In genomic region chr11:102733232-102733875, GRCh38 we compare ENCODE assay signal across 8 cellular contexts. TPM values are rescaled to one million over a fixed set of nuclear protein-coding genes. Genes with fewer than 3 reads are reported as not detected.
DNase-seq lines count a peak whose midpoint lies in the region; ATAC-seq and TF ChIP-seq lines count a peak whose summit lies in the region.

No MANE protein-coding gene starts in this region.

- TF ChIP-seq CTCF in Caco-2 (IDR thresholded peaks at IDR 0.05; ENCODE audit: insufficient read depth in 1 of 2, low read depth in 1 of 2, low read length in 1 of 2, severe bottlenecking in 1 of 2, unreplicated experiment in 1 of 2) (peak; percentile 99), gastroesophageal sphincter (IDR thresholded peaks at IDR 0.05) (peak in 1 of 4 experiments; percentile 37)

- no peak overlapping the region for H3K4me3 Mint-ChIP-seq in Caco-2 (ENCODE audit: unreplicated experiment)
- no peak overlapping the region for H3K4me3 Mint-ChIP-seq in activated CD8-positive, alpha-beta T cell treated with anti-CD3 and anti-CD28 coated beads, Interleukin-2, amount 10 ng/mL, durations not matched to agents 7 days and 5 days

- H3K36me3 ChIP-seq in Caco-2 (ENCODE audit: control insufficient read depth, insufficient read depth, low read length) = no peaks in the 10 kb centered on the region
- no peaks in the 10 kb centered on the region for H3K36me3 ChIP-seq in gastroesophageal sphincter

- intact Hi-C loops in Caco-2 (cut with micrococcal nuclease; ENCODE audit: unreplicated experiment) (loop anchor here (1.0 to 5.0 kb wide), 7 partner anchors 31 to 321 kb away; partner anchors contain the start of gene MMP10), head of caudate nucleus (cut with DNase I) (no loop called here)

- no peak overlapping the region for H3K27ac ChIP-seq in gastroesophageal sphincter

- H3K9me3 ChIP-seq in Caco-2 (no peaks in the 10 kb centered on the region), gastroesophageal sphincter (no peaks in the 10 kb centered on the region)

- no peak for TF ChIP-seq EP300 in gastroesophageal sphincter (IDR thresholded peaks at IDR 0.05)

- no peaks in the 10 kb centered on the region for H3K4me1 Mint-ChIP-seq in Caco-2 (ENCODE audit: low read depth, unreplicated experiment)
- H3K4me1 Mint-ChIP-seq in activated CD8-positive, alpha-beta T cell treated with anti-CD3 and anti-CD28 coated beads, Interleukin-2, amount 10 ng/mL, durations not matched to agents 7 days and 5 days (ENCODE audit: low read depth) = no peaks in the 10 kb centered on the region

- peaks cover 3% of the 10 kb centered on the region for H3K9me3 Mint-ChIP-seq in Caco-2 (ENCODE audit: unreplicated experiment)
- H3K9me3 Mint-ChIP-seq in activated CD8-positive, alpha-beta T cell treated with anti-CD3 and anti-CD28 coated beads, Interleukin-2, amount 10 ng/mL, durations not matched to agents 7 days and 5 days (ENCODE audit: insufficient read depth) = no peaks in the 10 kb centered on the region

- no peaks in the 10 kb centered on the region for H3K4me1 ChIP-seq in Caco-2
- H3K4me1 ChIP-seq in gastroesophageal sphincter = no peaks in the 10 kb centered on the region

- TF ChIP-seq POLR2A in gastroesophageal sphincter (IDR thresholded peaks at IDR 0.05) = no peak

- H3K27me3 ChIP-seq in Caco-2 (replicated peaks; ENCODE audit: control insufficient read depth, insufficient read depth, low read length) = no peaks in the 10 kb centered on the region
- no peaks in the 10 kb centered on the region for H3K27me3 ChIP-seq in gastroesophageal sphincter

- H3K36me3 Mint-ChIP-seq in Caco-2 (ENCODE audit: insufficient read depth, unreplicated experiment) = no peaks in the 10 kb centered on the region
- no peaks in the 10 kb centered on the region for H3K36me3 Mint-ChIP-seq in activated CD8-positive, alpha-beta T cell treated with anti-CD3 and anti-CD28 coated beads, Interleukin-2, amount 10 ng/mL, durations not matched to agents 7 days and 5 days (ENCODE audit: low read depth)

- 60 to 70% methylated on average over 7 to 8 of the region's 8 CpGs for WGBS in gastroesophageal sphincter (ENCODE audit: low coverage in 1 of 2), 2 donors

- CTCF ChIA-PET in Caco-2 (lab: Charles Lee) = interaction anchor here (1.0 to 2.4 kb wide), 3 partner anchors 46 to 181 kb away, joined by 3 to 13 read pairs (median 5); partner anchors contain the start of gene MMP10
- CTCF ChIA-PET in activated CD8-positive, alpha-beta T cell treated with anti-CD3 and anti-CD28 coated beads, Interleukin-2, amount 10 ng/mL, durations not matched to agents 7 days and 5 days (lab: Charles Lee) = interaction anchor here (0.8 to 2.5 kb wide), 5 partner anchors 47 to 303 kb away, joined by 3 to 9 read pairs (median 3); partner anchors contain the start of gene MMP10

- POLR2A ChIA-PET in Caco-2 (lab: Charles Lee) = no interaction called here
- POLR2A ChIA-PET in activated CD8-positive, alpha-beta T cell treated with anti-CD3 and anti-CD28 coated beads, Interleukin-2, amount 10 ng/mL, durations not matched to agents 7 days and 5 days (lab: Charles Lee) = no interaction called here

- H3K27me3 Mint-ChIP-seq in Caco-2 (ENCODE audit: insufficient read depth, unreplicated experiment) = peaks cover 2% of the 10 kb centered on the region
- peaks cover 16% of the 10 kb centered on the region for H3K27me3 Mint-ChIP-seq in activated CD8-positive, alpha-beta T cell treated with anti-CD3 and anti-CD28 coated beads, Interleukin-2, amount 10 ng/mL, durations not matched to agents 7 days and 5 days (ENCODE audit: low read depth)

- BruUV-seq in Caco-2 (replicated peaks; lab: Mats Ljungman, UMichigan) = no TSS peak

- H3K4me3 ChIP-seq in Caco-2 (ENCODE audit: low read depth, low read length) (no peak overlapping the region), gastroesophageal sphincter (no peak overlapping the region)

- H3K27ac Mint-ChIP-seq in Caco-2 (ENCODE audit: unreplicated experiment) = no peak overlapping the region
- H3K27ac Mint-ChIP-seq in activated CD8-positive, alpha-beta T cell treated with anti-CD3 and anti-CD28 coated beads, Interleukin-2, amount 10 ng/mL, durations not matched to agents 7 days and 5 days = no peak overlapping the region

- peak; percentile 89 to 92 for DNase-seq in Caco-2
- peak; percentile 4 for DNase-seq in NCI-H2227 (lab: John Stamatoyannopoulos, UW; ENCODE audit: unreplicated experiment)
- peak; percentile 72 for DNase-seq in activated CD8-positive, alpha-beta T cell treated with anti-CD3 and anti-CD28 coated beads, Interleukin-2, amount 10 ng/mL, durations not matched to agents 7 days and 5 days
- DNase-seq in head of caudate nucleus = peak in 22 of 42 donors; percentile 8 to 64 (median 21)
- DNase-seq in stimulated activated CD4-positive, alpha-beta T cell treated with anti-CD3 and anti-CD28 coated beads, Interleukin-2, amount 100 ng/mL, for 24 hours = peak; percentile 44 to 60

- ATAC-seq in GM18873 (IDR thresholded peaks at IDR 0.05; ENCODE audit: low FRiP score, unreplicated experiment) (peak; percentile 71), HG03095 (IDR thresholded peaks at IDR 0.05; ENCODE audit: unreplicated experiment) (peak; percentile 90), gastroesophageal sphincter (no peak)
- ATAC-seq in activated CD8-positive, alpha-beta T cell treated with anti-CD3 and anti-CD28 coated beads, Interleukin-2, amount 10 ng/mL, durations not matched to agents 7 days and 5 days = peak; percentile 82

RNA-seq across cellular contexts. Expression of gene MMP8, which starts 8.6 kb away (rescaled TPM):
- total RNA-seq in Caco-2 (2022) (not detected in 2 replicates), gastroesophageal sphincter (under 1 TPM in 1 of 4 donors, not detected in 3; 0.23 TPM)
- not detected for total RNA-seq in activated CD8-positive, alpha-beta T cell treated with anti-CD3 and anti-CD28 coated beads, Interleukin-2, amount 10 ng/mL, durations not matched to agents 7 days and 5 days

RNA-seq across cellular contexts. Expression of gene MMP27, which starts 27.8 kb away (rescaled TPM):
- total RNA-seq in Caco-2 (2022) = not detected in 2 replicates
- total RNA-seq in activated CD8-positive, alpha-beta T cell treated with anti-CD3 and anti-CD28 coated beads, Interleukin-2, amount 10 ng/mL, durations not matched to agents 7 days and 5 days = not detected
- not detected for total RNA-seq in gastroesophageal sphincter

RNA-seq across cellular contexts. Expression of gene MMP10, which starts 47.1 kb away (rescaled TPM):
- total RNA-seq in Caco-2 (2022) (0.16 and 1.1 TPM in 2 replicates), gastroesophageal sphincter (1 to 10 TPM in 1 of 4 donors, not detected in 3; 1.7 TPM)
- not detected for total RNA-seq in activated CD8-positive, alpha-beta T cell treated with anti-CD3 and anti-CD28 coated beads, Interleukin-2, amount 10 ng/mL, durations not matched to agents 7 days and 5 days

Comparison
In these comparisons a context has a peak if more than half of its experiments do, and no peak if none do; other contexts are left out.
1. DNase-seq: peak in every context shown above with its lines; median percentile 90 in Caco-2; 72 in activated CD8-positive, alpha-beta T cell treated with anti-CD3 and anti-CD28 coated beads, Interleukin-2, amount 10 ng/mL, durations not matched to agents 7 days and 5 days; 52 in stimulated activated CD4-positive, alpha-beta T cell treated with anti-CD3 and anti-CD28 coated beads, Interleukin-2, amount 100 ng/mL, for 24 hours; 21 in head of caudate nucleus; 4 in NCI-H2227.